8 cellular contexts compared by ENCODE assay signal in genomic region chr17:3963214-3964201, GRCh38. TPM values are rescaled to one million over a fixed set of nuclear protein-coding genes. Genes with fewer than 3 reads are reported as not detected.
A peak's percentile ranks its signal among the peaks of the same experiment; 100 is the strongest.
DNase-seq lines count a peak whose midpoint lies in the region; ATAC-seq and TF ChIP-seq lines count a peak whose summit lies in the region.

No MANE protein-coding gene starts in this region.

- no peaks in the 10 kb centered on the region for H3K9me3 Mint-ChIP-seq in activated naive CD4-positive, alpha-beta T cell treated with anti-CD3 and anti-CD28 coated beads, Interleukin-2, amount 50 U/mL, for 72 hours

- in situ Hi-C loops in G401 (cut with HindIII; ENCODE audit: low sequenced_read_pairs) = no loop called here

- H3K36me3 ChIP-seq in mucosa of stomach (ENCODE audit: control insufficient read depth, insufficient read depth, low read length) (no peaks in the 10 kb centered on the region), thoracic aorta (no peaks in the 10 kb centered on the region)

- H3K9me3 ChIP-seq in mucosa of stomach (ENCODE audit: control insufficient read depth, low read length) (no peaks in the 10 kb centered on the region), thoracic aorta (no peaks in the 10 kb centered on the region)

- peak; percentile 58 for TF ChIP-seq POLR2A in Raji (IDR thresholded peaks at IDR 0.05; ENCODE audit: insufficient read depth, low read depth, low read length)

- DNase-seq in GM12864 (ENCODE audit: low read depth) (no peak), thoracic aorta (ENCODE audit: low spot score) (no peak), epidermal melanocyte (ENCODE audit: insufficient read length, low spot score) (no peak), G401 (ENCODE audit: low spot score) (no peak)
- peak; percentile 50 to 70 for DNase-seq in activated naive CD4-positive, alpha-beta T cell treated with anti-CD3 and anti-CD28 coated beads, Interleukin-2, amount 50 U/mL, for 72 hours (ENCODE audit: low spot score in 2 of 2)

- H3K27ac ChIP-seq in thoracic aorta = peak overlapping the region in 1 of 2 donors; percentile 40

- H3K4me3 ChIP-seq in GM12864 (ENCODE audit: low read depth, low read length) (peak overlapping the region; percentile 71), mucosa of stomach (ENCODE audit: low read length) (peak overlapping the region; percentile 75), thoracic aorta (peak overlapping the region; percentile 84)

- peak overlapping the region; percentile 79 for H3K9ac ChIP-seq in mucosa of stomach (ENCODE audit: low read length)

- H3K27me3 ChIP-seq in mucosa of stomach (ENCODE audit: control insufficient read depth, insufficient read depth, low read length) (no peaks in the 10 kb centered on the region), thoracic aorta (replicated peaks; ENCODE audit: insufficient read depth) (no peaks in the 10 kb centered on the region)

- H3K4me1 ChIP-seq in mucosa of stomach (ENCODE audit: control insufficient read depth, insufficient read depth, low read length) (peaks cover 71% of the 10 kb centered on the region), thoracic aorta (ENCODE audit: control insufficient read depth in 1 of 2, low read depth in 2 of 2) (peaks cover 18 to 54% of the 10 kb centered on the region in 2 donors)

- ATAC-seq in HG02623 (IDR thresholded peaks at IDR 0.05; ENCODE audit: unreplicated experiment) (peak; percentile 3), thoracic aorta (ENCODE audit: insufficient number of reproducible peaks, low FRiP score, low read depth) (no peak)
- peak; percentile 30 for ATAC-seq in activated naive CD4-positive, alpha-beta T cell treated with anti-CD3 and anti-CD28 coated beads, Interleukin-2, amount 50 U/mL, for 72 hours

- peaks cover 0 to 5% of the 10 kb centered on the region in 2 donors for H3K36me3 Mint-ChIP-seq in activated naive CD4-positive, alpha-beta T cell treated with anti-CD3 and anti-CD28 coated beads, Interleukin-2, amount 50 U/mL, for 72 hours

- TF ChIP-seq CTCF in GM12864 (IDR thresholded peaks at IDR 0.05; ENCODE audit: low read depth, low read length, missing control alignments) (no peak), thoracic aorta (IDR thresholded peaks at IDR 0.05) (peak; percentile 8)

- peak overlapping the region in 1 of 2 donors; percentile 85 for H3K27ac Mint-ChIP-seq in activated naive CD4-positive, alpha-beta T cell treated with anti-CD3 and anti-CD28 coated beads, Interleukin-2, amount 50 U/mL, for 72 hours

RNA-seq across cellular contexts. Expression of gene ATP2A3, which starts 0.7 kb away (rescaled TPM):
- 100 to 1,000 TPM in 1 of 2 donors, 10 to 100 TPM in 1; 83.0 to 110 TPM for total RNA-seq in activated naive CD4-positive, alpha-beta T cell treated with anti-CD3 and anti-CD28 coated beads, Interleukin-2, amount 50 U/mL, for 72 hours
- 10 to 100 TPM; 37.2 to 50.4 TPM for total RNA-seq in thoracic aorta
- 4.2 and 4.5 TPM in 2 replicates for total RNA-seq in G401 (2014; rRNA removed; shearing (Covaris generic))

RNA-seq across cellular contexts. Expression of gene P2RX1, which starts 47.2 kb away (rescaled TPM):
- 1 to 10 TPM in 1 of 2 donors, under 1 TPM in 1; 0.14 to 1.5 TPM for total RNA-seq in activated naive CD4-positive, alpha-beta T cell treated with anti-CD3 and anti-CD28 coated beads, Interleukin-2, amount 50 U/mL, for 72 hours
- 1 to 10 TPM in 1 of 2 donors, under 1 TPM in 1; 0.63 to 7.3 TPM for total RNA-seq in thoracic aorta
- not detected in 2 replicates for total RNA-seq in G401 (2014; rRNA removed; shearing (Covaris generic))

Comparison
In these comparisons a context has a peak if more than half of its experiments do, and no peak if none do; other contexts are left out.
1. DNase-seq: peak in activated naive CD4-positive, alpha-beta T cell treated with anti-CD3 and anti-CD28 coated beads, Interleukin-2, amount 50 U/mL, for 72 hours (2 of 2); none in GM12864 (single experiment), thoracic aorta (single experiment), epidermal melanocyte (single experiment) and G401 (single experiment).
2. Peak in every context shown above with its lines, with median percentiles within 50 percentile points of each other: H3K4me3 ChIP-seq.